Comparison of ENCODE assay signal across 26 cellular contexts in the genomic region with DNA sequence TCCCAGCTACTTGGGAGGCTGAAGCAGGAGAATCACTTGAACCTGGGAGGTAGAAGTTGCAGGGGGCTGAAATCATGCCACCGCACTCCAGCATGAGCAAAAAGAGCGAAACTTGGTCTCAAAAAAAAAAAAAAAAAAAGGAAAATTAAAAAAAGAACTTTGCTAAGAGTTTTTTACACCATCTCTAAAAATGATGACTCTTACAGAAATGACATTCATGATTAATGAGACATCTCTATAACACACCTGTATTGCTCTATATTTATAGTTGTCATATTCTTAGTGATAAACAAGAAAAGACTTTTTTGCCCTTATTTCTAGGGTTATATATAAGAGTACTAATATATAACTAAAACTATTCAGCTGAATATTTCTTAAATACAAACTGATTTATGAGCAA.
"Had no signal": no experiment of that assay in that cellular context is flagged by ENCODE, and none has a peak within 500 bp of the region (broad histone marks: within the 10 kb centered on the region; RNA-seq: fewer than 3 reads in every experiment).

No MANE protein-coding gene starts in this region.

- H3K27ac ChIP-seq: RWPE1, SJCRH30 had no signal

- H3K9me3 Mint-ChIP-seq: activated CD4-positive, alpha-beta T cell treated with anti-CD3 and anti-CD28 coated beads, Interleukin-2, amount 10 ng/mL, durations not matched to agents 24 days and 14 days; activated naive CD4-positive, alpha-beta T cell treated with anti-CD3 and anti-CD28 coated beads, Interleukin-2, amount 50 U/mL, for 24 hours; activated T-helper 1 cell treated with anti-CD3 and anti-CD28 coated beads, Interleukin-12 subunit alpha, Interleukin-12 subunit beta, Interleukin-2, Interleukin-4 antibody, amounts not matched to agents 30 ng/mL and 10 ng/mL and 1 ng/mL, durations not matched to agents 14 hours and 24 hours and 36 hours; WTC11 had no signal

- H3K4me1 ChIP-seq: SJCRH30 had no signal

- H3K4me3 Mint-ChIP-seq: activated CD4-positive, alpha-beta T cell treated with anti-CD3 and anti-CD28 coated beads, Interleukin-2, amount 10 ng/mL, durations not matched to agents 24 days and 14 days; activated CD8-positive, alpha-beta memory T cell treated with anti-CD3 and anti-CD28 coated beads, Interleukin-2, amount 10 ng/mL, durations not matched to agents 7 days and 5 days; activated naive CD4-positive, alpha-beta T cell treated with anti-CD3 and anti-CD28 coated beads, Interleukin-2, amount 50 U/mL, for 24 hours; activated T-cell treated with anti-CD3 and anti-CD28 coated beads, Interleukin-2, amount 50 U/mL, for 24 hours; activated T-helper 1 cell treated with anti-CD3 and anti-CD28 coated beads, Interleukin-12 subunit alpha, Interleukin-12 subunit beta, Interleukin-2, Interleukin-4 antibody, amounts not matched to agents 30 ng/mL and 10 ng/mL and 1 ng/mL, durations not matched to agents 14 hours and 24 hours and 36 hours; WTC11 had no signal

- H3K4me2 ChIP-seq: SK-N-SH had no signal

- H3K27ac Mint-ChIP-seq: activated CD4-positive, alpha-beta T cell treated with anti-CD3 and anti-CD28 coated beads, Interleukin-2, amount 10 ng/mL, durations not matched to agents 24 days and 14 days; WTC11 had no signal

- H3K27me3 Mint-ChIP-seq: activated CD4-positive, alpha-beta T cell treated with anti-CD3 and anti-CD28 coated beads, Interleukin-2, amount 10 ng/mL, durations not matched to agents 24 days and 14 days; activated CD8-positive, alpha-beta memory T cell treated with anti-CD3 and anti-CD28 coated beads, Interleukin-2, amount 10 ng/mL, durations not matched to agents 7 days and 5 days; activated naive CD4-positive, alpha-beta T cell treated with anti-CD3 and anti-CD28 coated beads, Interleukin-2, amount 50 U/mL, for 24 hours; activated T-cell treated with anti-CD3 and anti-CD28 coated beads, Interleukin-2, amount 50 U/mL, for 24 hours had no signal

- H3K4me3 ChIP-seq: SJCRH30 had no signal

- H3K36me3 Mint-ChIP-seq: WTC11 had no signal

- H3K36me3 ChIP-seq: SJCRH30 had no signal

- ATAC-seq: activated CD8-positive, alpha-beta memory T cell treated with anti-CD3 and anti-CD28 coated beads, Interleukin-2, amount 10 ng/mL, durations not matched to agents 7 days and 5 days; Panc1; WTC11 had no signal

- FAIRE-seq: bronchial epithelial cell had no signal

- DNase-seq: activated CD4-positive, alpha-beta T cell treated with anti-CD3 and anti-CD28 coated beads for 1 hour; activated CD4-positive, alpha-beta T cell treated with anti-CD3 and anti-CD28 coated beads, Interleukin-2, amount 10 ng/mL, durations not matched to agents 24 days and 14 days; activated CD4-positive, alpha-beta T cell treated with anti-CD3 and anti-CD28 coated beads, Interleukin-2, amount 50 U/mL, for 48 hours; activated CD8-positive, alpha-beta memory T cell treated with anti-CD3 and anti-CD28 coated beads, Interleukin-2, amount 10 ng/mL, durations not matched to agents 7 days and 5 days; activated effector memory CD4-positive, alpha-beta T cell treated with Interleukin-2 at 50 U/mL for 16 hours; activated naive CD4-positive, alpha-beta T cell; activated T-cell treated with anti-CD3 and anti-CD28 coated beads, Interleukin-2, amount 50 U/mL, for 24 hours; aorta; MM.1S; NCI-H1105; NCI-H1436; NCI-H1694 treated with DMSO at 0.1 percent for 48 hours; NCI-H2029 treated with DMSO at 0.1 percent for 48 hours; NCI-H345; NCI-H510A; NCI-H526 treated with DMSO at 0.1 percent for 48 hours; NCI-H82; Right ventricle myocardium superior; SJCRH30; SK-N-SH had no signal

- H3K27me3 ChIP-seq: SJCRH30 had no signal

- H3K9me3 ChIP-seq: SJCRH30, SK-N-SH had no signal
